ENCODE assay signal across 24 cellular contexts in genomic region chr11:70808686-70809375, GRCh38.
"Had no signal": no experiment of that assay in that cellular context is flagged by ENCODE, and none has a peak within 500 bp of the region (broad histone marks: within the 10 kb centered on the region; RNA-seq: fewer than 3 reads in every experiment).

No MANE protein-coding gene starts in this region.

- DNase-seq: stimulated activated CD4-positive, alpha-beta T cell treated with anti-CD3 and anti-CD28 coated beads, Interleukin-2, amount 100 ng/mL, for 48 hours; stimulated activated CD4-positive, alpha-beta T cell treated with anti-CD3 and anti-CD28 coated beads, Interleukin-4, amount 100 ng/mL, for 1 hour; stimulated activated CD4-positive, alpha-beta T cell treated with anti-CD3 and anti-CD28 coated beads, Interleukin-4, amount 100 ng/mL, for 24 hours; stimulated activated CD4-positive, alpha-beta T cell treated with anti-CD3 and anti-CD28 coated beads, Interleukin-4, amount 100 ng/mL, for 4 hours; stimulated activated CD8-positive, alpha-beta memory T cell treated with anti-CD3 and anti-CD28 coated beads, Interleukin-4, amount 100 ng/mL, for 48 hours; stimulated activated naive B cell treated with anti-CD40 and anti-IgM and Interleukin-4, amounts not matched to agents 10 μg/mL and 1 μg/mL and 100 μg/mL, for 72 hours; stimulated activated naive CD4-positive, alpha-beta T cell; stimulated activated naive CD4-positive, alpha-beta T cell treated with Interleukin-2 at 50 U/mL for 16 hours; stimulated activated naive CD8-positive, alpha-beta T cell treated with anti-CD3 and anti-CD28 coated beads, Interleukin-15, amount 100 ng/mL, for 72 hours; stimulated activated naive CD8-positive, alpha-beta T cell treated with anti-CD3 and anti-CD28 coated beads, Interleukin-15, Interleukin-2, amounts not matched to agents 100 U/mL and 50 U/mL, for 24 hours; stomach; substantia nigra; testis; thyroid gland; tibial artery; transverse colon; trophoblast cell; upper lobe of left lung; upper lobe of right lung; uterus had no signal

- H3K36me3 Mint-ChIP-seq: stimulated activated effector memory CD8-positive, alpha-beta T cell treated with anti-CD3 and anti-CD28 coated beads, Interleukin-12 subunit alpha, Interleukin-12 subunit beta, amount 100 ng/mL, for 72 hours; stimulated activated memory B cell treated with anti-CD40 and anti-IgM and Interleukin-4, amounts not matched to agents 10 μg/mL and 1 μg/mL and 100 μg/mL, for 72 hours; stimulated activated naive B cell treated with anti-CD40 and anti-IgM and Interleukin-4, amounts not matched to agents 10 μg/mL and 1 μg/mL and 100 μg/mL, for 72 hours had no signal

- H3K27ac Mint-ChIP-seq: stimulated activated effector memory CD8-positive, alpha-beta T cell treated with anti-CD3 and anti-CD28 coated beads, Interleukin-12 subunit alpha, Interleukin-12 subunit beta, amount 100 ng/mL, for 72 hours; stimulated activated memory B cell treated with anti-CD40 and anti-IgM and Interleukin-4, amounts not matched to agents 10 μg/mL and 1 μg/mL and 100 μg/mL, for 72 hours; stimulated activated naive B cell treated with anti-CD40 and anti-IgM and Interleukin-4, amounts not matched to agents 10 μg/mL and 1 μg/mL and 100 μg/mL, for 72 hours; stimulated activated naive CD8-positive, alpha-beta T cell treated with anti-CD3 and anti-CD28 coated beads, Interleukin-15, Interleukin-2, amounts not matched to agents 100 ng/mL and 50 ng/mL, for 24 hours; type B pancreatic cell had no signal

- ATAC-seq: stimulated activated effector memory CD8-positive, alpha-beta T cell treated with anti-CD3 and anti-CD28 coated beads, Interleukin-12 subunit alpha, Interleukin-12 subunit beta, amount 100 ng/mL, for 72 hours; stimulated activated memory B cell treated with anti-CD40 and anti-IgM and Interleukin-4, amounts not matched to agents 10 μg/mL and 1 μg/mL and 100 μg/mL, for 72 hours; stimulated activated naive B cell treated with anti-CD40 and anti-IgM and Interleukin-4, amounts not matched to agents 10 μg/mL and 1 μg/mL and 100 μg/mL, for 72 hours; stimulated activated naive CD8-positive, alpha-beta T cell treated with anti-CD3 and anti-CD28 coated beads, Interleukin-15, amount 100 ng/mL, for 72 hours; stimulated activated naive CD8-positive, alpha-beta T cell treated with anti-CD3 and anti-CD28 coated beads, Interleukin-15, Interleukin-2, amounts not matched to agents 100 U/mL and 50 U/mL, for 24 hours; upper lobe of right lung had no signal

- H3K4me1 Mint-ChIP-seq: stimulated activated effector memory CD8-positive, alpha-beta T cell treated with anti-CD3 and anti-CD28 coated beads, Interleukin-12 subunit alpha, Interleukin-12 subunit beta, amount 100 ng/mL, for 72 hours; stimulated activated memory B cell treated with anti-CD40 and anti-IgM and Interleukin-4, amounts not matched to agents 10 μg/mL and 1 μg/mL and 100 μg/mL, for 72 hours had no signal

- H3K9me3 Mint-ChIP-seq: stimulated activated effector memory CD8-positive, alpha-beta T cell treated with anti-CD3 and anti-CD28 coated beads, Interleukin-12 subunit alpha, Interleukin-12 subunit beta, amount 100 ng/mL, for 72 hours; stimulated activated naive B cell treated with anti-CD40 and anti-IgM and Interleukin-4, amounts not matched to agents 10 μg/mL and 1 μg/mL and 100 μg/mL, for 72 hours; stimulated activated naive CD8-positive, alpha-beta T cell treated with anti-CD3 and anti-CD28 coated beads, Interleukin-15, amount 100 ng/mL, for 72 hours; stimulated activated naive CD8-positive, alpha-beta T cell treated with anti-CD3 and anti-CD28 coated beads, Interleukin-15, Interleukin-2, amounts not matched to agents 100 ng/mL and 50 ng/mL, for 24 hours; type B pancreatic cell had no signal

- H3K27me3 Mint-ChIP-seq: type B pancreatic cell had no signal

- H3K4me3 Mint-ChIP-seq: stimulated activated effector memory CD8-positive, alpha-beta T cell treated with anti-CD3 and anti-CD28 coated beads, Interleukin-12 subunit alpha, Interleukin-12 subunit beta, amount 100 ng/mL, for 72 hours; stimulated activated memory B cell treated with anti-CD40 and anti-IgM and Interleukin-4, amounts not matched to agents 10 μg/mL and 1 μg/mL and 100 μg/mL, for 72 hours; stimulated activated naive B cell treated with anti-CD40 and anti-IgM and Interleukin-4, amounts not matched to agents 10 μg/mL and 1 μg/mL and 100 μg/mL, for 72 hours; stimulated activated naive CD8-positive, alpha-beta T cell treated with anti-CD3 and anti-CD28 coated beads, Interleukin-15, amount 100 ng/mL, for 72 hours; stimulated activated naive CD8-positive, alpha-beta T cell treated with anti-CD3 and anti-CD28 coated beads, Interleukin-15, Interleukin-2, amounts not matched to agents 100 ng/mL and 50 ng/mL, for 24 hours; type B pancreatic cell had no signal
